Comparison of ENCODE assay signal across 8 cellular contexts in genomic region chr17:10698116-10698818, GRCh38. TPM values are rescaled to one million over a fixed set of nuclear protein-coding genes. Genes with fewer than 3 reads are reported as not detected.
A peak's percentile ranks its signal among the peaks of the same experiment; 100 is the strongest.
DNase-seq lines count a peak whose midpoint lies in the region; ATAC-seq and TF ChIP-seq lines count a peak whose summit lies in the region.

No MANE protein-coding gene starts in this region.

- H3K4me2 ChIP-seq in BLaER1 treated with 17β-estradiol and CSF1 and Interleukin-3, amounts not matched to agents 10 nM and 100 nM = peak overlapping the region; percentile 77 to 98 (median 86)
- peak overlapping the region; percentile 99 for H3K4me2 ChIP-seq in smooth muscle cell

- TF ChIP-seq CTCF in smooth muscle cell (IDR thresholded peaks at IDR 0.05; ENCODE audit: borderline replicate concordance, insufficient read depth, poor library complexity, severe bottlenecking) = no peak

- peaks cover 71% of the 10 kb centered on the region for H3K79me2 ChIP-seq in smooth muscle cell (ENCODE audit: low read depth)

- H4K20me1 ChIP-seq in BLaER1 treated with 17β-estradiol and CSF1 and Interleukin-3, amounts not matched to agents 10 nM and 100 nM = peaks cover 0 to 24% (median 9%) of the 10 kb centered on the region in 11 experiments; a peak in 15 of 22 replicates
- no peaks in the 10 kb centered on the region for H4K20me1 ChIP-seq in smooth muscle cell (ENCODE audit: low read depth)

- no peaks in the 10 kb centered on the region for H3K9me3 ChIP-seq in BLaER1 treated with 17β-estradiol and CSF1 and Interleukin-3, amounts not matched to agents 10 nM and 100 nM (replicated peaks in 1 of 11)
- H3K9me3 ChIP-seq in HUES6 (ENCODE audit: control insufficient read depth, insufficient read depth, low read depth, low read length) (no peaks in the 10 kb centered on the region), adipocyte (ENCODE audit: control insufficient read depth, low read length) (no peaks in the 10 kb centered on the region), iPS-15b (ENCODE audit: control insufficient read depth, insufficient read depth, low read length) (no peaks in the 10 kb centered on the region), smooth muscle cell (replicated peaks; ENCODE audit: low read depth) (no peaks in the 10 kb centered on the region)

- peak overlapping the region; percentile 85 to 99 (median 96) for H3K4me3 ChIP-seq in BLaER1 treated with 17β-estradiol and CSF1 and Interleukin-3, amounts not matched to agents 10 nM and 100 nM
- peak overlapping the region; percentile 99 for H3K4me3 ChIP-seq in HUES6 (ENCODE audit: low read depth, low read length)
- H3K4me3 ChIP-seq in adipocyte (ENCODE audit: low read length) = peak overlapping the region; percentile 100
- peak overlapping the region; percentile 93 for H3K4me3 ChIP-seq in iPS-15b (ENCODE audit: low read depth, low read length)
- H3K4me3 ChIP-seq in smooth muscle cell = peak overlapping the region; percentile 85

- peak overlapping the region; percentile 91 to 98 (median 96) for H3K27ac ChIP-seq in BLaER1 treated with 17β-estradiol and CSF1 and Interleukin-3, amounts not matched to agents 10 nM and 100 nM
- peak overlapping the region; percentile 88 for H3K27ac ChIP-seq in HUES6 (ENCODE audit: low read depth, low read length)
- H3K27ac ChIP-seq in smooth muscle cell (ENCODE audit: low read depth) = peak overlapping the region; percentile 92

- peaks cover 10% of the 10 kb centered on the region for H3F3A ChIP-seq in smooth muscle cell (ENCODE audit: low read depth)

- peak overlapping the region; percentile 90 for H2AFZ ChIP-seq in smooth muscle cell (ENCODE audit: low read depth)

- no peak for ATAC-seq in HG02678 (IDR thresholded peaks at IDR 0.05; ENCODE audit: unreplicated experiment)
- ATAC-seq in HG02763 (IDR thresholded peaks at IDR 0.05; ENCODE audit: unreplicated experiment) = no peak

- no peaks in the 10 kb centered on the region for H3K27me3 ChIP-seq in BLaER1 treated with 17β-estradiol and CSF1 and Interleukin-3, amounts not matched to agents 10 nM and 100 nM
- no peaks in the 10 kb centered on the region for H3K27me3 ChIP-seq in HUES6 (ENCODE audit: control insufficient read depth, insufficient read depth, low read length)
- no peaks in the 10 kb centered on the region for H3K27me3 ChIP-seq in adipocyte (replicated peaks; ENCODE audit: control insufficient read depth, insufficient read depth, low read length)
- H3K27me3 ChIP-seq in iPS-15b (ENCODE audit: control insufficient read depth, insufficient read depth, low read length) = no peaks in the 10 kb centered on the region
- no peaks in the 10 kb centered on the region for H3K27me3 ChIP-seq in smooth muscle cell (ENCODE audit: low read depth)

- peaks cover 50 to 68% (median 59%) of the 10 kb centered on the region in 10 experiments for H3K4me1 ChIP-seq in BLaER1 treated with 17β-estradiol and CSF1 and Interleukin-3, amounts not matched to agents 10 nM and 100 nM
- no peaks in the 10 kb centered on the region for H3K4me1 ChIP-seq in HUES6 (ENCODE audit: control insufficient read depth, insufficient read depth, low read length)
- H3K4me1 ChIP-seq in adipocyte (ENCODE audit: control insufficient read depth, insufficient read depth, low read length) = peaks cover 46% of the 10 kb centered on the region
- H3K4me1 ChIP-seq in iPS-15b (ENCODE audit: control insufficient read depth, insufficient read depth, low read length) = peaks cover 6% of the 10 kb centered on the region
- peaks cover 14% of the 10 kb centered on the region for H3K4me1 ChIP-seq in smooth muscle cell (ENCODE audit: low read depth)

- H3K9ac ChIP-seq in BLaER1 treated with 17β-estradiol and CSF1 and Interleukin-3, amounts not matched to agents 10 nM and 100 nM = peak overlapping the region; percentile 87 to 99 (median 96)
- H3K9ac ChIP-seq in HUES6 (ENCODE audit: low read length) (peak overlapping the region; percentile 87), adipocyte (ENCODE audit: low read length) (peak overlapping the region; percentile 97), iPS-15b (ENCODE audit: low read depth, low read length) (peak overlapping the region; percentile 85), smooth muscle cell (ENCODE audit: low read depth) (peak overlapping the region; percentile 95)

- WGBS in smooth muscle cell (ENCODE audit: low lambda C conversion rate) = 19% methylated on average over 17 of the region's 17 CpGs

- DNase-seq in adipocyte (ENCODE audit: low read depth) (peak; percentile 58), smooth muscle cell (lab: John Stamatoyannopoulos, UW; ENCODE audit: unreplicated experiment) (no peak), NCI-H774 (lab: John Stamatoyannopoulos, UW) (no peak)

- peaks cover 21 to 25% (median 25%) of the 10 kb centered on the region in 11 experiments for H3K36me3 ChIP-seq in BLaER1 treated with 17β-estradiol and CSF1 and Interleukin-3, amounts not matched to agents 10 nM and 100 nM
- H3K36me3 ChIP-seq in HUES6 (ENCODE audit: control insufficient read depth, insufficient read depth, low read length) = peaks cover 23% of the 10 kb centered on the region
- peaks cover 21% of the 10 kb centered on the region for H3K36me3 ChIP-seq in adipocyte (ENCODE audit: control insufficient read depth, insufficient read depth, low read length, severe bottlenecking)
- peaks cover under 1% of the 10 kb centered on the region for H3K36me3 ChIP-seq in iPS-15b (ENCODE audit: control insufficient read depth, insufficient read depth, low read length)
- no peaks in the 10 kb centered on the region for H3K36me3 ChIP-seq in smooth muscle cell (ENCODE audit: low read depth)

RNA-seq across cellular contexts. Expression of gene ADPRM, which starts 0.9 kb away (rescaled TPM):
- total RNA-seq in smooth muscle cell = 8.3 and 8.6 TPM in 2 replicates
- 9.3 and 11.3 TPM in 2 replicates for polyA plus RNA-seq in smooth muscle cell

RNA-seq across cellular contexts. Expression of gene SCO1, which starts 0.9 kb away (rescaled TPM):
- 24.8 and 25.9 TPM in 2 replicates for total RNA-seq in smooth muscle cell
- 28.3 and 30.6 TPM in 2 replicates for polyA plus RNA-seq in smooth muscle cell

RNA-seq across cellular contexts. Expression of gene TMEM220, which starts 31.6 kb away (rescaled TPM):
- 0.58 and 3.5 TPM in 2 replicates for total RNA-seq in smooth muscle cell
- 4.3 and 5.5 TPM in 2 replicates for polyA plus RNA-seq in smooth muscle cell

RNA-seq across cellular contexts. Expression of gene MYH3, which starts 41.2 kb away (rescaled TPM):
- 0.67 and 1.2 TPM in 2 replicates for total RNA-seq in smooth muscle cell
- polyA plus RNA-seq in smooth muscle cell = 1.1 and 1.6 TPM in 2 replicates
